Comparison of ENCODE assay signal across 9 cellular contexts in the genomic region with DNA sequence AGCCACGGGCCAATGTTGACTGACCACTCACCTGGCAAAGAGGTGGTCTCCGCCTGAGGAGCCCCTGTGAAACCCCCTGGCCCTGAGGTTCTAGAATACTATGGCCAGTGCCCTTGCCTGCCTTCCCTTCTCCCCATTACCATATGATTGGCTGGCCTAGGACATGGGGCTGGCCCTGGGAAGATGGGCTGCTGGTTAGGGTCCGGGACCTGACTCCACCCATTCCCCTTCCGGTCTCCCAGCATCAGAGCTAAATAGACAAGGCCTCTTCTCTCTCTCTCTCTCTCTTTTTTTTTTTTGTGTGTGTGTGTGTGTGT. TPM values are rescaled to one million over a fixed set of nuclear protein-coding genes. Genes with fewer than 3 reads are reported as not detected.
DNase-seq lines count a peak whose midpoint lies in the region; ATAC-seq lines count a peak whose summit lies in the region.
"Had no signal": no experiment of that assay in that cellular context is flagged by ENCODE, and none has a peak within 500 bp of the region (broad histone marks: within the 10 kb centered on the region; RNA-seq: fewer than 3 reads in every experiment).

No MANE protein-coding gene starts in this region.

- CTCF ChIA-PET in activated naive CD4-positive, alpha-beta T cell treated with anti-CD3 and anti-CD28 coated beads for 36 hours (lab: Charles Lee): interaction anchor here (26.8 to 29.5 kb wide), 2 partner anchors 6 to 7 kb away, joined by 1193 read pairs; a partner anchor contains a TSS
- CTCF ChIA-PET in activated CD4-positive, alpha-beta memory T cell treated with anti-CD3 and anti-CD28 coated beads for 36 hours (lab: Charles Lee): interaction anchor here (1.1 to 22.0 kb wide), 6 partner anchors 8 to 154 kb away, joined by 3 to 1220 read pairs (median 86); a partner anchor contains a TSS

- no peaks in the 10 kb centered on the region for H3K9me3 Mint-ChIP-seq in activated naive CD4-positive, alpha-beta T cell treated with anti-CD3 and anti-CD28 coated beads for 36 hours
- no peaks in the 10 kb centered on the region for H3K9me3 Mint-ChIP-seq in activated CD4-positive, alpha-beta memory T cell treated with anti-CD3 and anti-CD28 coated beads for 36 hours

- peaks cover 67% of the 10 kb centered on the region for H3K36me3 Mint-ChIP-seq in activated naive CD4-positive, alpha-beta T cell treated with anti-CD3 and anti-CD28 coated beads for 36 hours (ENCODE audit: low read depth)
- peaks cover 59% of the 10 kb centered on the region for H3K36me3 Mint-ChIP-seq in activated CD4-positive, alpha-beta memory T cell treated with anti-CD3 and anti-CD28 coated beads for 36 hours

- H3K4me3 Mint-ChIP-seq in activated naive CD4-positive, alpha-beta T cell treated with anti-CD3 and anti-CD28 coated beads for 36 hours: peak overlapping the region; percentile 93
- peak overlapping the region; percentile 90 for H3K4me3 Mint-ChIP-seq in activated CD4-positive, alpha-beta memory T cell treated with anti-CD3 and anti-CD28 coated beads for 36 hours

- no peaks in the 10 kb centered on the region for H3K27me3 Mint-ChIP-seq in activated naive CD4-positive, alpha-beta T cell treated with anti-CD3 and anti-CD28 coated beads for 36 hours (ENCODE audit: low read depth)
- no peaks in the 10 kb centered on the region for H3K27me3 Mint-ChIP-seq in activated CD4-positive, alpha-beta memory T cell treated with anti-CD3 and anti-CD28 coated beads for 36 hours

- no peak for ATAC-seq in GM19324 (IDR thresholded peaks at IDR 0.05; ENCODE audit: low FRiP score, unreplicated experiment)

- H3K4me1 Mint-ChIP-seq in activated naive CD4-positive, alpha-beta T cell treated with anti-CD3 and anti-CD28 coated beads for 36 hours (ENCODE audit: low read depth): peaks cover 43% of the 10 kb centered on the region
- H3K4me1 Mint-ChIP-seq in activated CD4-positive, alpha-beta memory T cell treated with anti-CD3 and anti-CD28 coated beads for 36 hours (ENCODE audit: low read depth): peaks cover 45% of the 10 kb centered on the region

- H3K9me3 ChIP-seq in thymus (ENCODE audit: control insufficient read depth): no peaks in the 10 kb centered on the region

- H3K27ac ChIP-seq in layer of hippocampus (ENCODE audit: low read depth, low read length) (peak overlapping the region; percentile 48), thymus (ENCODE audit: low read depth) (peak overlapping the region; percentile 98)

- intact Hi-C loops in activated naive CD4-positive, alpha-beta T cell treated with anti-CD3 and anti-CD28 coated beads for 36 hours (cut with micrococcal nuclease): loop anchor here (2.0 to 10.0 kb wide), 5 partner anchors 243 to 839 kb away; a partner anchor contains a TSS
- intact Hi-C loops in activated CD4-positive, alpha-beta memory T cell treated with anti-CD3 and anti-CD28 coated beads for 36 hours (cut with micrococcal nuclease): loop anchor here (2.0 to 10.0 kb wide), 8 partner anchors 15 to 791 kb away; a partner anchor contains a TSS

- H3K36me3 ChIP-seq in thymus (ENCODE audit: control insufficient read depth, insufficient read depth): peaks cover 7% of the 10 kb centered on the region

- peak overlapping the region; percentile 99 for H3K4me3 ChIP-seq in thymus (ENCODE audit: low read length)

- POLR2A ChIA-PET in activated CD4-positive, alpha-beta memory T cell treated with anti-CD3 and anti-CD28 coated beads for 36 hours (lab: Charles Lee): interaction anchor here (0.9 to 9.4 kb wide), 5 partner anchors 6 to 57 kb away, joined by 3 to 116 read pairs (median 3); a partner anchor contains a TSS

- peaks cover 76% of the 10 kb centered on the region for H3K4me1 ChIP-seq in thymus (ENCODE audit: control insufficient read depth, insufficient read depth, low read length)

- peak overlapping the region; percentile 99 for H3K27ac Mint-ChIP-seq in activated naive CD4-positive, alpha-beta T cell treated with anti-CD3 and anti-CD28 coated beads for 36 hours
- peak overlapping the region; percentile 99 for H3K27ac Mint-ChIP-seq in activated CD4-positive, alpha-beta memory T cell treated with anti-CD3 and anti-CD28 coated beads for 36 hours

- peak; percentile 80 for DNase-seq in activated naive CD4-positive, alpha-beta T cell treated with anti-CD3 and anti-CD28 coated beads for 36 hours
- no peak for DNase-seq in activated naive CD4-positive, alpha-beta T cell (lab: John Stamatoyannopoulos, UW)
- peak; percentile 76 for DNase-seq in activated CD4-positive, alpha-beta memory T cell treated with anti-CD3 and anti-CD28 coated beads for 36 hours
- DNase-seq in NCI-H226 (no peak), NCI-H2171 (lab: John Stamatoyannopoulos, UW) (no peak)

- WGBS in thymus: 67% methylated on average over 4 of the region's 4 CpGs

- no peaks in the 10 kb centered on the region for H3K27me3 ChIP-seq in layer of hippocampus (ENCODE audit: control insufficient read depth, insufficient read depth, low read length)
- H3K27me3 ChIP-seq in thymus (ENCODE audit: control insufficient read depth, insufficient read depth): no peaks in the 10 kb centered on the region

RNA-seq across cellular contexts. Expression of a gene that starts 3.8 kb away (rescaled TPM):
- total RNA-seq in activated naive CD4-positive, alpha-beta T cell treated with anti-CD3 and anti-CD28 coated beads for 36 hours: 100 to 1,000 TPM; 272 to 282 TPM
- 100 to 1,000 TPM; 260 to 262 TPM for total RNA-seq in activated CD4-positive, alpha-beta memory T cell treated with anti-CD3 and anti-CD28 coated beads for 36 hours
- 94.4 TPM for polyA plus RNA-seq in thymus

RNA-seq across cellular contexts. Expression of a gene that starts 27.0 kb away (rescaled TPM):
- total RNA-seq in activated naive CD4-positive, alpha-beta T cell treated with anti-CD3 and anti-CD28 coated beads for 36 hours: not detected
- not detected for total RNA-seq in activated CD4-positive, alpha-beta memory T cell treated with anti-CD3 and anti-CD28 coated beads for 36 hours
- polyA plus RNA-seq in thymus: 0.41 TPM

RNA-seq across cellular contexts. Expression of a gene that starts 37.0 kb away (rescaled TPM):
- total RNA-seq in activated naive CD4-positive, alpha-beta T cell treated with anti-CD3 and anti-CD28 coated beads for 36 hours: not detected
- total RNA-seq in activated CD4-positive, alpha-beta memory T cell treated with anti-CD3 and anti-CD28 coated beads for 36 hours: not detected
- 0.05 TPM for polyA plus RNA-seq in thymus
- total RNA-seq: LHCN-M2 had no signal

RNA-seq across cellular contexts. Expression of a gene that starts 40.8 kb away (rescaled TPM):
- total RNA-seq in activated naive CD4-positive, alpha-beta T cell treated with anti-CD3 and anti-CD28 coated beads for 36 hours: not detected
- total RNA-seq in activated CD4-positive, alpha-beta memory T cell treated with anti-CD3 and anti-CD28 coated beads for 36 hours: not detected
- polyA plus RNA-seq in thymus: 1.1 TPM
- total RNA-seq: LHCN-M2 had no signal

RNA-seq across cellular contexts. Expression of a gene that starts 57.3 kb away (rescaled TPM):
- 10 to 100 TPM; 58.9 to 69.2 TPM for total RNA-seq in activated naive CD4-positive, alpha-beta T cell treated with anti-CD3 and anti-CD28 coated beads for 36 hours
- total RNA-seq in activated CD4-positive, alpha-beta memory T cell treated with anti-CD3 and anti-CD28 coated beads for 36 hours: 10 to 100 TPM; 51.4 to 57.6 TPM
- polyA plus RNA-seq in thymus: 59.4 TPM

Comparison
In these comparisons a context has a peak if more than half of its experiments do, and no peak if none do; other contexts are left out.
1. DNase-seq: peak in activated naive CD4-positive, alpha-beta T cell treated with anti-CD3 and anti-CD28 coated beads for 36 hours (single experiment) and activated CD4-positive, alpha-beta memory T cell treated with anti-CD3 and anti-CD28 coated beads for 36 hours (single experiment); none in activated naive CD4-positive, alpha-beta T cell (0 of 4), NCI-H226 (single experiment) and NCI-H2171 (single experiment).